ENCODE assay signal across 22 cellular contexts in the genomic region with DNA sequence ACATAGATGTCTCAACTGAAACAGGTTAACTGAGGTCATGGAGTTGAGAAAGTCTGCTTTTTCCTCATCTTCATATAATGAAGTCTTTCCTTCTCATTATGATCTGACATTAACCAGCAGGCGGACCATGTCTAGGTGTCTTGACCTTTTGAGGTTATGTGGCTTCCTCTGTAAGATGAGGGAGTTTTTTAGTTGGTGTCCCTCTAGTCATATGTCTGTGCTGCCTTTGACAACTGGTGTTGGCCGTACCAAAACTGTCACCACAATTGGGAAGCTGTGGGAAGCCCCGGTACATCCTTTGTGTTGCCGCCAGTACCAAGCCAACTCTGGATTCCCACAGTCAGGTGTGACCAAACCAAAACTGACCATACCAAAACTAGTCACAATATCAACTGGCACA.
A peak's percentile ranks its signal among the peaks of the same experiment; 100 is the strongest.
DNase-seq lines count a peak whose midpoint lies in the region; ATAC-seq and TF ChIP-seq lines count a peak whose summit lies in the region.
"Had no signal": no experiment of that assay in that cellular context is flagged by ENCODE, and none has a peak within 500 bp of the region (broad histone marks: within the 10 kb centered on the region; RNA-seq: fewer than 3 reads in every experiment).

No MANE protein-coding gene starts in this region.

- H3K27me3 ChIP-seq in GM06990 (replicated peaks; ENCODE audit: control insufficient read depth, insufficient read depth, low read length) (no peaks in the 10 kb centered on the region), ascending aorta (no peaks in the 10 kb centered on the region)
- H3K27me3 ChIP-seq: Peyer's patch had no signal

- H3K27me3 Mint-ChIP-seq in mesothelial cell of epicardium (ENCODE audit: low read depth), result no peaks in the 10 kb centered on the region
- H3K27me3 Mint-ChIP-seq: activated T-cell treated with anti-CD3 and anti-CD28 coated beads, Interleukin-2, amount 50 U/mL, for 24 hours; brain had no signal

- H3K27ac Mint-ChIP-seq in mesothelial cell of epicardium, result peak overlapping the region; percentile 84
- H3K27ac Mint-ChIP-seq: activated T-cell treated with anti-CD3 and anti-CD28 coated beads, Interleukin-2, amount 50 U/mL, for 24 hours had no signal

- H3K4me1 Mint-ChIP-seq in mesothelial cell of epicardium, result peaks cover 79% of the 10 kb centered on the region

- no peaks in the 10 kb centered on the region for H3K9me3 ChIP-seq in ascending aorta
- H3K9me3 ChIP-seq: Peyer's patch, psoas muscle had no signal

- intact Hi-C loops in head of caudate nucleus (cut with DNase I), result no loop called here
- intact Hi-C loops in ascending aorta (cut with DNase I), result no loop called here

- peaks cover 0 to 6% of the 10 kb centered on the region in 2 donors for H3K4me1 ChIP-seq in ascending aorta

- H3K4me3 Mint-ChIP-seq in mesothelial cell of epicardium, result no peak overlapping the region
- H3K4me3 Mint-ChIP-seq: activated T-cell treated with anti-CD3 and anti-CD28 coated beads, Interleukin-2, amount 50 U/mL, for 24 hours; brain had no signal

- peak; percentile 22 for DNase-seq in GM06990 (ENCODE audit: extremely low read depth, insufficient read length)
- peak; percentile 4 for DNase-seq in MV-4-11 (lab: John Stamatoyannopoulos, UW)
- DNase-seq in mesothelial cell of epicardium (ENCODE audit: low spot score in 2 of 2, unreplicated experiment in 2 of 2), result no peak
- DNase-seq in NCI-H2171 treated with DMSO at 0.1 percent for 48 hours (lab: John Stamatoyannopoulos, UW), result no peak
- no peak for DNase-seq in head of caudate nucleus
- no peak for DNase-seq in ascending aorta (ENCODE audit: low spot score in 2 of 2)
- DNase-seq: activated CD8-positive, alpha-beta memory T cell treated with anti-CD3 and anti-CD28 coated beads for 24 hours; activated T-cell treated with anti-CD3 and anti-CD28 coated beads, Interleukin-2, amount 50 U/mL, for 24 hours; DND-41; H7; NCI-H1436; NCI-H2107; NCI-H510A; Peyer's patch; psoas muscle; SIG-M5; T-helper 1 cell had no signal

- no peaks in the 10 kb centered on the region for H3K36me3 ChIP-seq in GM06990 (ENCODE audit: control insufficient read depth, insufficient read depth, low read length)
- H3K36me3 ChIP-seq in ascending aorta, result no peaks in the 10 kb centered on the region
- H3K36me3 ChIP-seq: BLaER1 treated with 17β-estradiol and CSF1 and Interleukin-3, amounts not matched to agents 10 nM and 100 nM; Peyer's patch had no signal

- H3K36me3 Mint-ChIP-seq in mesothelial cell of epicardium, result peaks cover 7% of the 10 kb centered on the region

- no peaks in the 10 kb centered on the region for H3K9me3 Mint-ChIP-seq in mesothelial cell of epicardium
- H3K9me3 Mint-ChIP-seq: brain had no signal

- H3K4me3 ChIP-seq in GM06990 (replicated peaks; ENCODE audit: low read depth, low read length), result no peak overlapping the region
- no peak overlapping the region for H3K4me3 ChIP-seq in ascending aorta
- H3K4me3 ChIP-seq: BLaER1 treated with 17β-estradiol and CSF1 and Interleukin-3, amounts not matched to agents 10 nM and 100 nM; Peyer's patch; psoas muscle had no signal

- TF ChIP-seq CTCF in GM06990 (IDR thresholded peaks at IDR 0.05; ENCODE audit: insufficient read depth, low read length, poor library complexity, severe bottlenecking), result no peak
- no peak for TF ChIP-seq CTCF in mesothelial cell of epicardium (IDR thresholded peaks at IDR 0.05; ENCODE audit: unreplicated experiment)
- no peak for TF ChIP-seq CTCF in ascending aorta (IDR thresholded peaks at IDR 0.05)

- no peak overlapping the region for H3K27ac ChIP-seq in ascending aorta
- H3K27ac ChIP-seq: BLaER1 treated with 17β-estradiol and CSF1 and Interleukin-3, amounts not matched to agents 10 nM and 100 nM; epithelial cell of prostate; Peyer's patch; psoas muscle had no signal

- ATAC-seq in GM19351 (IDR thresholded peaks at IDR 0.05; ENCODE audit: unreplicated experiment) (peak; percentile 42), GM21528 (IDR thresholded peaks at IDR 0.05; ENCODE audit: low FRiP score, unreplicated experiment) (no peak)
- ATAC-seq: psoas muscle had no signal

Comparison
In these comparisons a context has a peak if more than half of its experiments do, and no peak if none do; other contexts are left out.
1. DNase-seq: peak in GM06990 (single experiment) and MV-4-11 (single experiment); none in mesothelial cell of epicardium (0 of 2), NCI-H2171 treated with DMSO at 0.1 percent for 48 hours (single experiment), head of caudate nucleus (0 of 42) and ascending aorta (0 of 2).